Comparison of ENCODE assay signal across 11 cellular contexts in genomic region chr1:32786856-32787255, GRCh38. TPM values are rescaled to one million over a fixed set of nuclear protein-coding genes. Genes with fewer than 3 reads are reported as not detected.
DNase-seq lines count a peak whose midpoint lies in the region; ATAC-seq and TF ChIP-seq lines count a peak whose summit lies in the region.
"Had no signal": no experiment of that assay in that cellular context is flagged by ENCODE, and none has a peak within 500 bp of the region (broad histone marks: within the 10 kb centered on the region; RNA-seq: fewer than 3 reads in every experiment).

No MANE protein-coding gene starts in this region.

- in situ Hi-C loops in mammary epithelial cell (cut with MboI; ENCODE audit: low sequenced_read_pairs in 2 of 2) = no loop called here

- H3K27me3 Mint-ChIP-seq in CD4-positive, alpha-beta T cell = no peaks in the 10 kb centered on the region
- H3K27me3 Mint-ChIP-seq in naive thymus-derived CD8-positive, alpha-beta T cell = no peaks in the 10 kb centered on the region
- H3K27me3 Mint-ChIP-seq: brain had no signal

- H3K36me3 Mint-ChIP-seq in CD4-positive, alpha-beta T cell (ENCODE audit: low read depth) = peaks cover 77% of the 10 kb centered on the region
- H3K36me3 Mint-ChIP-seq in naive thymus-derived CD8-positive, alpha-beta T cell = peaks cover 0 to 76% (median 15%) of the 10 kb centered on the region in 3 donors

- no peaks in the 10 kb centered on the region for H3K4me1 Mint-ChIP-seq in CD4-positive, alpha-beta T cell (ENCODE audit: low read depth)
- H3K4me1 Mint-ChIP-seq in naive thymus-derived CD8-positive, alpha-beta T cell = peaks cover 0 to 2% (median 0%) of the 10 kb centered on the region in 4 donors
- H3K4me1 Mint-ChIP-seq: brain had no signal

- H3K27me3 ChIP-seq in CD4-positive, alpha-beta T cell (ENCODE audit: control insufficient read depth, insufficient read depth, low read length) = no peaks in the 10 kb centered on the region
- no peaks in the 10 kb centered on the region for H3K27me3 ChIP-seq in mammary epithelial cell (ENCODE audit: insufficient read depth, low read length)
- no peaks in the 10 kb centered on the region for H3K27me3 ChIP-seq in spleen (replicated peaks in 1 of 7)

- peaks cover 5% of the 10 kb centered on the region for H3K79me2 ChIP-seq in mammary epithelial cell (ENCODE audit: insufficient read depth, low read length)

- no peak overlapping the region for H3K4me3 Mint-ChIP-seq in CD4-positive, alpha-beta T cell
- H3K4me3 Mint-ChIP-seq in naive thymus-derived CD8-positive, alpha-beta T cell = no peak overlapping the region
- H3K4me3 Mint-ChIP-seq: brain; T-helper 2 cell treated with Interferon-gamma antibody and Interleukin-4, amounts not matched to agents 5 μg/mL and 100 μg/mL, for 36 hours had no signal

- H3K9me3 Mint-ChIP-seq in CD4-positive, alpha-beta T cell = no peaks in the 10 kb centered on the region
- H3K9me3 Mint-ChIP-seq in naive thymus-derived CD8-positive, alpha-beta T cell = no peaks in the 10 kb centered on the region
- H3K9me3 Mint-ChIP-seq: brain; T-helper 2 cell treated with Interferon-gamma antibody and Interleukin-4, amounts not matched to agents 5 μg/mL and 100 μg/mL, for 36 hours had no signal

- no peak overlapping the region for H3K9ac ChIP-seq in mammary epithelial cell (ENCODE audit: insufficient read depth, low read length)

- H3K36me3 ChIP-seq in mammary epithelial cell (ENCODE audit: insufficient read depth, low read length) = peaks cover 40% of the 10 kb centered on the region
- no peaks in the 10 kb centered on the region for H3K36me3 ChIP-seq in mucosa of descending colon (ENCODE audit: low read depth)
- peaks cover 0 to 100% (median 88%) of the 10 kb centered on the region in 6 donors for H3K36me3 ChIP-seq in spleen

- ATAC-seq in CD4-positive, alpha-beta T cell (ENCODE audit: poor library complexity) = no peak
- ATAC-seq in mucosa of descending colon (peak; percentile 51), GM21825 (IDR thresholded peaks at IDR 0.05; ENCODE audit: unreplicated experiment) (no peak)
- ATAC-seq in naive thymus-derived CD8-positive, alpha-beta T cell = no peak

- H3K4me3 ChIP-seq in mammary epithelial cell (replicated peaks in 1 of 3; ENCODE audit: insufficient read depth in 1 of 3, low read depth in 2 of 3, low read length in 3 of 3) (no peak overlapping the region), mucosa of descending colon (no peak overlapping the region), spleen (no peak overlapping the region)

- no peak overlapping the region for H2AFZ ChIP-seq in mammary epithelial cell (ENCODE audit: low read depth, low read length)

- TF ChIP-seq POLR2A in spleen (IDR thresholded peaks at IDR 0.05) = no peak

- H3K9me3 ChIP-seq in CD4-positive, alpha-beta T cell (ENCODE audit: control insufficient read depth, low read length) = no peaks in the 10 kb centered on the region
- no peaks in the 10 kb centered on the region for H3K9me3 ChIP-seq in mammary epithelial cell (replicated peaks; ENCODE audit: insufficient read depth, low read length)
- no peaks in the 10 kb centered on the region for H3K9me3 ChIP-seq in mucosa of descending colon
- H3K9me3 ChIP-seq in spleen = no peaks in the 10 kb centered on the region

- POLR2A ChIA-PET in CD4-positive, alpha-beta T cell (lab: Charles Lee) = no interaction called here
- POLR2A ChIA-PET in naive thymus-derived CD8-positive, alpha-beta T cell (lab: Charles Lee) = interaction anchor here (0.6 kb wide), 1 partner anchor 719 kb away, joined by 5 read pairs; no protein-coding TSS in a partner anchor

- CTCF ChIA-PET in CD4-positive, alpha-beta T cell (lab: Charles Lee) = no interaction called here
- CTCF ChIA-PET in mammary epithelial cell (lab: Charles Lee; ENCODE audit: low non-redundant PET) = no interaction called here

- no peak for TF ChIP-seq CTCF in CD4-positive, alpha-beta T cell (IDR thresholded peaks at IDR 0.05)
- TF ChIP-seq CTCF in mammary epithelial cell (conservative IDR thresholded peaks at IDR 0.05 in 1 of 2, IDR thresholded peaks at IDR 0.05 in 1 of 2; ENCODE audit: extremely low read depth in 1 of 2, insufficient read depth in 1 of 2, low read depth in 1 of 2, low read length in 2 of 2) = peak; percentile 9 to 24
- no peak for TF ChIP-seq CTCF in mucosa of descending colon (IDR thresholded peaks at IDR 0.05)
- peak in 3 of 11 experiments; percentile 12 to 28 (median 17) for TF ChIP-seq CTCF in spleen (IDR thresholded peaks at IDR 0.05 in 8 of 11, conservative IDR thresholded peaks at IDR 0.05 in 3 of 11)

- H3K4me1 ChIP-seq in mammary epithelial cell (ENCODE audit: insufficient read depth, low read length) (peaks cover 13% of the 10 kb centered on the region), mucosa of descending colon (ENCODE audit: low read depth) (no peaks in the 10 kb centered on the region), spleen (peaks cover 0 to 6% (median 0%) of the 10 kb centered on the region in 6 donors)

- intact Hi-C loops in CD4-positive, alpha-beta T cell (cut with DNase I, micrococcal nuclease) = no loop called here
- intact Hi-C loops in mammary epithelial cell (cut with micrococcal nuclease) = no loop called here
- intact Hi-C loops in mucosa of descending colon (cut with DNase I, micrococcal nuclease) = no loop called here
- intact Hi-C loops in spleen (cut with DNase I; ENCODE audit: low total_unique reads) = no loop called here

- WGBS in mammary epithelial cell (ENCODE audit: low coverage, missing lambda C conversion rate) = 53% methylated on average over 4 of the region's 4 CpGs
- 58 to 72% (median 66%) methylated on average over 4 of the region's 4 CpGs for WGBS in spleen, 5 donors

- dilution Hi-C loops in mammary epithelial cell (cut with HindIII; ENCODE audit: low sequenced_read_pairs) = no loop called here

- no peaks in the 10 kb centered on the region for H4K20me1 ChIP-seq in mammary epithelial cell (ENCODE audit: insufficient read depth, low read length)

- no peak overlapping the region for H3K4me2 ChIP-seq in mammary epithelial cell (ENCODE audit: insufficient read depth, low read depth, low read length)

- no peak for DNase-seq in CD4-positive, alpha-beta T cell
- peak; percentile 50 for DNase-seq in HT-29 (ENCODE audit: low spot score)
- no peak for DNase-seq in mammary epithelial cell
- no peak for DNase-seq in mucosa of descending colon
- no peak for DNase-seq in NCI-H1417 treated with DMSO at 0.1 percent for 48 hours (lab: John Stamatoyannopoulos, UW)
- DNase-seq in naive thymus-derived CD8-positive, alpha-beta T cell = no peak
- DNase-seq in spleen = no peak
- DNase-seq: stimulated activated CD4-positive, alpha-beta T cell treated with anti-CD3 and anti-CD28 coated beads, Interleukin-2, amount 100 ng/mL, for 24 hours had no signal

- BruUV-seq in mammary epithelial cell (replicated peaks; lab: Mats Ljungman, UMichigan) = no TSS peak

- no peak overlapping the region for H3K27ac ChIP-seq in CD4-positive, alpha-beta T cell (ENCODE audit: low read depth, low read length)
- H3K27ac ChIP-seq in mammary epithelial cell (ENCODE audit: insufficient read depth, low read depth, low read length) = no peak overlapping the region
- no peak overlapping the region for H3K27ac ChIP-seq in spleen

- H3K27ac Mint-ChIP-seq in CD4-positive, alpha-beta T cell = peak overlapping the region; percentile 19
- H3K27ac Mint-ChIP-seq in naive thymus-derived CD8-positive, alpha-beta T cell = peak overlapping the region in 4 of 10 donors; percentile 36 to 58 (median 40)

RNA-seq across cellular contexts. Expression of gene YARS1, which starts 30.3 kb away (rescaled TPM):
- total RNA-seq in CD4-positive, alpha-beta T cell = 10 to 100 TPM; 67.6 to 73.2 TPM
- total RNA-seq in HT-29 (2014; rRNA removed; shearing (Covaris generic)) = 148 and 154 TPM in 2 replicates
- total RNA-seq in mammary epithelial cell (100 to 1,000 TPM; 165 to 219 TPM), mucosa of descending colon (10 to 100 TPM; 47.0 to 66.7 (median 54.8) TPM), spleen (100 to 1,000 TPM in 1 of 7 donors, 10 to 100 TPM in 6; 46.5 to 112 (median 60.2) TPM)
- polyA plus RNA-seq in mammary epithelial cell (92.6 TPM), spleen (10 to 100 TPM; 25.7 to 28.7 (median 27.8) TPM)
- 346 TPM for polyA minus RNA-seq in mammary epithelial cell
- 100 to 1,000 TPM; 181 to 184 TPM for total RNA-seq in naive thymus-derived CD8-positive, alpha-beta T cell
- polyA plus RNA-seq in naive thymus-derived CD8-positive, alpha-beta T cell = 10 to 100 TPM; 45.0 to 60.2 (median 45.1) TPM

RNA-seq across cellular contexts. Expression of gene S100PBP, which starts 30.6 kb away (rescaled TPM):
- 10 to 100 TPM; 18.8 to 21.6 TPM for total RNA-seq in CD4-positive, alpha-beta T cell
- 7.4 and 7.9 TPM in 2 replicates for total RNA-seq in HT-29 (2014; rRNA removed; shearing (Covaris generic))
- total RNA-seq in mammary epithelial cell (10 to 100 TPM; 31.2 to 41.7 TPM), mucosa of descending colon (10 to 100 TPM; 23.7 to 38.8 (median 31.0) TPM), spleen (10 to 100 TPM; 44.1 to 76.3 (median 56.8) TPM)
- polyA plus RNA-seq in mammary epithelial cell (12.4 TPM), spleen (10 to 100 TPM; 15.5 to 25.8 (median 17.4) TPM)
- 42.7 TPM for polyA minus RNA-seq in mammary epithelial cell
- total RNA-seq in naive thymus-derived CD8-positive, alpha-beta T cell = 10 to 100 TPM; 47.7 to 50.5 TPM
- polyA plus RNA-seq in naive thymus-derived CD8-positive, alpha-beta T cell = 1 to 10 TPM; 5.0 to 9.6 (median 6.4) TPM

Comparison
In these comparisons a context has a peak if more than half of its experiments do, and no peak if none do; other contexts are left out.
1. CTCF ChIP-seq: peak in mammary epithelial cell (2 of 2); none in CD4-positive, alpha-beta T cell (single experiment) and mucosa of descending colon (single experiment).